ENCODE assay signal across 15 cellular contexts in genomic region chr3:155110996-155111901, GRCh38. TPM values are rescaled to one million over a fixed set of nuclear protein-coding genes. Genes with fewer than 3 reads are reported as not detected.
A peak's percentile ranks its signal among the peaks of the same experiment; 100 is the strongest.
DNase-seq lines count a peak whose midpoint lies in the region; ATAC-seq and TF ChIP-seq lines count a peak whose summit lies in the region.
"Had no signal": no experiment of that assay in that cellular context is flagged by ENCODE, and none has a peak within 500 bp of the region (broad histone marks: within the 10 kb centered on the region; RNA-seq: fewer than 3 reads in every experiment).

No MANE protein-coding gene starts in this region.

- peak; percentile 58 for DNase-seq in germinal center (ENCODE audit: low spot score)
- no peak for DNase-seq in NCI-H226
- DNase-seq in inferior parietal cortex (ENCODE audit: extremely low spot score), result no peak
- no peak for DNase-seq in activated naive CD4-positive, alpha-beta T cell treated with anti-CD3 and anti-CD28 coated beads, Interleukin-2, amount 50 U/mL, for 72 hours (ENCODE audit: low spot score in 2 of 2)
- no peak for DNase-seq in GM10248 (ENCODE audit: extremely low spot score)
- DNase-seq: activated CD4-positive, alpha-beta T cell treated with anti-CD3 and anti-CD28 coated beads, Interleukin-2, amount 50 U/mL, for 1 hour; GF-D8; NCI-H345; thyroid gland had no signal

- peak overlapping the region; percentile 45 to 87 (median 72) for H3K4me2 ChIP-seq in BLaER1 treated with 17β-estradiol and CSF1 and Interleukin-3, amounts not matched to agents 10 nM and 100 nM
- H3K4me2 ChIP-seq in DOHH2 (ENCODE audit: low read length) (peak overlapping the region; percentile 97), OCI-LY1 (ENCODE audit: low read length) (peak overlapping the region; percentile 64)

- H3K4me1 ChIP-seq in BLaER1 treated with 17β-estradiol and CSF1 and Interleukin-3, amounts not matched to agents 10 nM and 100 nM, result peaks cover 14 to 81% (median 60%) of the 10 kb centered on the region in 10 experiments
- H3K4me1 ChIP-seq in DOHH2 (ENCODE audit: control insufficient read depth, low read length) (peaks cover 100% of the 10 kb centered on the region), OCI-LY1 (ENCODE audit: insufficient read depth, low read length, severe bottlenecking) (peaks cover 100% of the 10 kb centered on the region)
- H3K4me1 ChIP-seq: thyroid gland had no signal

- ATAC-seq in activated naive CD4-positive, alpha-beta T cell treated with anti-CD3 and anti-CD28 coated beads, Interleukin-2, amount 50 U/mL, for 72 hours, result no peak

- no peaks in the 10 kb centered on the region for H3K36me3 Mint-ChIP-seq in activated naive CD4-positive, alpha-beta T cell treated with anti-CD3 and anti-CD28 coated beads, Interleukin-2, amount 50 U/mL, for 72 hours
- H3K36me3 Mint-ChIP-seq: activated naive CD8-positive, alpha-beta T cell; brain had no signal

- TF ChIP-seq CTCF in DOHH2 (IDR thresholded peaks at IDR 0.05; ENCODE audit: low read depth, low read length, poor library complexity, severe bottlenecking) (no peak), OCI-LY1 (IDR thresholded peaks at IDR 0.05; ENCODE audit: low read length) (no peak), GM10248 (IDR thresholded peaks at IDR 0.05; ENCODE audit: control extremely low read depth, extremely low read depth, low read depth, missing control alignments) (no peak)

- H2AFZ ChIP-seq in OCI-LY1 (ENCODE audit: low read length), result no peak overlapping the region

- peak overlapping the region in 7 of 11 experiments; percentile 20 to 65 (median 57); a peak in 12 of 22 replicates for H3K9ac ChIP-seq in BLaER1 treated with 17β-estradiol and CSF1 and Interleukin-3, amounts not matched to agents 10 nM and 100 nM
- H3K9ac ChIP-seq in OCI-LY1 (ENCODE audit: low read length), result peak overlapping the region; percentile 86

- CTCF ChIA-PET in GM10248 (lab: Yijun Ruan, JAX), result interaction anchor here (1.3 kb wide), 1 partner anchor 19 kb away, joined by 4 read pairs; no protein-coding TSS in a partner anchor

- POLR2A ChIA-PET in GM10248 (lab: Yijun Ruan, JAX), result no interaction called here

- H3K27me3 ChIP-seq in BLaER1 treated with 17β-estradiol and CSF1 and Interleukin-3, amounts not matched to agents 10 nM and 100 nM, result no peaks in the 10 kb centered on the region
- H3K27me3 ChIP-seq in DOHH2 (ENCODE audit: control insufficient read depth, low read length) (no peaks in the 10 kb centered on the region), OCI-LY1 (ENCODE audit: insufficient read depth, low read length) (no peaks in the 10 kb centered on the region)
- H3K27me3 ChIP-seq: thyroid gland had no signal

- no peaks in the 10 kb centered on the region; a peak in 1 of 22 replicates for H3K36me3 ChIP-seq in BLaER1 treated with 17β-estradiol and CSF1 and Interleukin-3, amounts not matched to agents 10 nM and 100 nM
- H3K36me3 ChIP-seq in DOHH2 (ENCODE audit: control insufficient read depth, low read length) (peaks cover 78% of the 10 kb centered on the region), OCI-LY1 (ENCODE audit: insufficient read depth, low read length) (peaks cover 68% of the 10 kb centered on the region)
- H3K36me3 ChIP-seq: thyroid gland had no signal

- H3K4me3 ChIP-seq in BLaER1 treated with 17β-estradiol and CSF1 and Interleukin-3, amounts not matched to agents 10 nM and 100 nM, result peak overlapping the region in 6 of 10 experiments; percentile 9 to 52 (median 43); a peak in 10 of 20 replicates
- H3K4me3 ChIP-seq in DOHH2 (ENCODE audit: low read length), result peak overlapping the region; percentile 62
- peak overlapping the region; percentile 53 for H3K4me3 ChIP-seq in OCI-LY1 (ENCODE audit: low read depth, low read length, poor library complexity, severe bottlenecking)
- H3K4me3 ChIP-seq: skin epidermis, thyroid gland had no signal

- H3K27ac ChIP-seq in BLaER1 treated with 17β-estradiol and CSF1 and Interleukin-3, amounts not matched to agents 10 nM and 100 nM, result peak overlapping the region in 8 of 11 experiments; percentile 31 to 77 (median 70); a peak in 15 of 22 replicates
- H3K27ac ChIP-seq in DOHH2 (ENCODE audit: low read depth, low read length) (peak overlapping the region; percentile 99), OCI-LY1 (ENCODE audit: low read depth, low read length, poor library complexity, severe bottlenecking) (peak overlapping the region; percentile 99)
- H3K27ac ChIP-seq: skin epidermis, thyroid gland had no signal

- no peak overlapping the region for H3K27ac Mint-ChIP-seq in activated naive CD4-positive, alpha-beta T cell treated with anti-CD3 and anti-CD28 coated beads, Interleukin-2, amount 50 U/mL, for 72 hours
- H3K27ac Mint-ChIP-seq: activated naive CD8-positive, alpha-beta T cell; brain had no signal

- H3K9me2 ChIP-seq in DOHH2 (replicated peaks; ENCODE audit: control insufficient read depth, low read length), result no peaks in the 10 kb centered on the region
- H3K9me2 ChIP-seq in OCI-LY1 (ENCODE audit: low read depth, low read length), result no peaks in the 10 kb centered on the region

- H3K79me2 ChIP-seq in DOHH2 (ENCODE audit: control insufficient read depth, low read length) (peaks cover 68% of the 10 kb centered on the region), OCI-LY1 (ENCODE audit: insufficient read depth, low read length) (peaks cover 33% of the 10 kb centered on the region)

- H3F3A ChIP-seq in DOHH2 (ENCODE audit: control insufficient read depth, insufficient read depth) (peaks cover 59% of the 10 kb centered on the region), OCI-LY1 (ENCODE audit: insufficient read depth, low read length) (peaks cover 34% of the 10 kb centered on the region)

- H4K20me1 ChIP-seq in BLaER1 treated with 17β-estradiol and CSF1 and Interleukin-3, amounts not matched to agents 10 nM and 100 nM, result no peaks in the 10 kb centered on the region
- H4K20me1 ChIP-seq in DOHH2 (ENCODE audit: control insufficient read depth, insufficient read depth, low read depth, low read length) (no peaks in the 10 kb centered on the region), OCI-LY1 (ENCODE audit: insufficient read depth, low read length) (no peaks in the 10 kb centered on the region)

- peaks cover 0 to 46% (median 27%) of the 10 kb centered on the region in 11 experiments; a peak in 20 of 22 replicates for H3K9me3 ChIP-seq in BLaER1 treated with 17β-estradiol and CSF1 and Interleukin-3, amounts not matched to agents 10 nM and 100 nM (replicated peaks in 1 of 11)
- H3K9me3 ChIP-seq in DOHH2 (ENCODE audit: control insufficient read depth, insufficient read depth, low read length), result peaks cover 5% of the 10 kb centered on the region; the same call in 1 of the 2 replicates
- no peaks in the 10 kb centered on the region for H3K9me3 ChIP-seq in OCI-LY1 (ENCODE audit: low read length)
- H3K9me3 ChIP-seq: thyroid gland had no signal

- peaks cover 5 to 8% of the 10 kb centered on the region in 2 donors for H3K9me3 Mint-ChIP-seq in activated naive CD4-positive, alpha-beta T cell treated with anti-CD3 and anti-CD28 coated beads, Interleukin-2, amount 50 U/mL, for 72 hours
- H3K9me3 Mint-ChIP-seq: brain had no signal

RNA-seq across cellular contexts. Expression of gene MME, which starts 31.1 kb away (rescaled TPM):
- not detected for total RNA-seq in activated naive CD4-positive, alpha-beta T cell treated with anti-CD3 and anti-CD28 coated beads, Interleukin-2, amount 50 U/mL, for 72 hours
